In genomic region chr7:3095046-3095445, GRCh38 we compare ENCODE assay signal across 8 cellular contexts. TPM values are rescaled to one million over a fixed set of nuclear protein-coding genes. Genes with fewer than 3 reads are reported as not detected.
DNase-seq lines count a peak whose midpoint lies in the region; ATAC-seq, FAIRE-seq and TF ChIP-seq lines count a peak whose summit lies in the region.

No MANE protein-coding gene starts in this region.

- H3K27me3 ChIP-seq in right atrium auricular region (no peaks in the 10 kb centered on the region), K562 (ENCODE audit: control insufficient read depth in 2 of 2, insufficient read depth in 2 of 2, low read length in 2 of 2) (peaks cover 12 to 24% of the 10 kb centered on the region in 2 experiments; a peak in 3 of 5 replicates)

- H3K36me3 Mint-ChIP-seq in stimulated activated naive B cell treated with anti-CD40 and anti-IgM and Interleukin-4, amounts not matched to agents 10 μg/mL and 1 μg/mL and 100 μg/mL, for 72 hours, result no peaks in the 10 kb centered on the region
- H3K36me3 Mint-ChIP-seq in Calu3 (ENCODE audit: insufficient read depth, unreplicated experiment), result no peaks in the 10 kb centered on the region

- no TSS peak for BruUV-seq in K562 (replicated peaks; lab: Mats Ljungman, UMichigan)
- BruUV-seq in Calu3 (replicated peaks; lab: Mats Ljungman, UMichigan), result no TSS peak

- TF ChIP-seq POLR2A in K562 (conservative IDR thresholded peaks at IDR 0.05), result no peak

- TF ChIP-seq EP300 in K562 (IDR thresholded peaks at IDR 0.05; ENCODE audit: low read length), result no peak

- no peak overlapping the region for H3K27ac ChIP-seq in right atrium auricular region
- no peak overlapping the region for H3K27ac ChIP-seq in SK-N-MC
- no peak overlapping the region for H3K27ac ChIP-seq in K562 (ENCODE audit: extremely low read depth, low read depth, low read length)

- H3K9me1 ChIP-seq in K562 (ENCODE audit: control insufficient read depth, insufficient read depth, low read length), result no peaks in the 10 kb centered on the region

- no peaks in the 10 kb centered on the region for H3K9me3 ChIP-seq in right atrium auricular region
- H3K9me3 ChIP-seq in SK-N-MC (ENCODE audit: low read depth, low read length), result no peaks in the 10 kb centered on the region
- no peaks in the 10 kb centered on the region for H3K9me3 ChIP-seq in K562 (replicated peaks; ENCODE audit: control insufficient read depth, insufficient read depth, low read depth, low read length)

- H3K4me3 Mint-ChIP-seq in stimulated activated naive B cell treated with anti-CD40 and anti-IgM and Interleukin-4, amounts not matched to agents 10 μg/mL and 1 μg/mL and 100 μg/mL, for 72 hours, result peak overlapping the region; percentile 74 to 80
- no peak overlapping the region for H3K4me3 Mint-ChIP-seq in Calu3 (ENCODE audit: low read depth, unreplicated experiment)

- no peak overlapping the region for H2AFZ ChIP-seq in K562 (ENCODE audit: low read depth, low read length)

- peak overlapping the region; percentile 20 for H3K9ac ChIP-seq in SK-N-MC (ENCODE audit: insufficient read length)
- H3K9ac ChIP-seq in K562 (ENCODE audit: insufficient read depth in 1 of 2, low read depth in 2 of 2, low read length in 2 of 2), result no peak overlapping the region

- peaks cover 26 to 64% of the 10 kb centered on the region in 2 donors for H3K4me1 Mint-ChIP-seq in stimulated activated naive B cell treated with anti-CD40 and anti-IgM and Interleukin-4, amounts not matched to agents 10 μg/mL and 1 μg/mL and 100 μg/mL, for 72 hours
- no peaks in the 10 kb centered on the region for H3K4me1 Mint-ChIP-seq in Calu3 (ENCODE audit: low read depth, unreplicated experiment)

- no peaks in the 10 kb centered on the region for H3K9me3 Mint-ChIP-seq in stimulated activated naive B cell treated with anti-CD40 and anti-IgM and Interleukin-4, amounts not matched to agents 10 μg/mL and 1 μg/mL and 100 μg/mL, for 72 hours
- H3K9me3 Mint-ChIP-seq in Calu3 (ENCODE audit: low read depth, unreplicated experiment), result peaks cover 5% of the 10 kb centered on the region

- ATAC-seq in Right ventricle myocardium superior (ENCODE audit: poor library complexity) (peak; percentile 38), K562 (no peak)
- ATAC-seq in stimulated activated naive B cell treated with anti-CD40 and anti-IgM and Interleukin-4, amounts not matched to agents 10 μg/mL and 1 μg/mL and 100 μg/mL, for 72 hours (replicated peaks), result peak; percentile 73 to 74

- TF ChIP-seq CTCF in right atrium auricular region (IDR thresholded peaks at IDR 0.05) (no peak), K562 (IDR thresholded peaks at IDR 0.05 in 2 of 3, conservative IDR thresholded peaks at IDR 0.05 in 1 of 3; ENCODE audit: insufficient read depth in 2 of 3, low read depth in 1 of 3, low read length in 3 of 3) (no peak), Calu3 (IDR thresholded peaks at IDR 0.05; ENCODE audit: unreplicated experiment) (no peak)

- FAIRE-seq in K562 (lab: Jason Lieb, UNC), result no peak

- H3K79me2 ChIP-seq in K562 (ENCODE audit: control insufficient read depth, insufficient read depth, low read length), result no peaks in the 10 kb centered on the region

- intact Hi-C loops in Right ventricle myocardium superior (cut with DNase I) (no loop called here), K562 (cut with micrococcal nuclease) (no loop called here), Calu3 (cut with micrococcal nuclease; ENCODE audit: unreplicated experiment) (no loop called here)

- TF ChIP-seq RAD21 in K562 (CRISPR knock-in tag; conservative IDR thresholded peaks at IDR 0.05 in 1 of 2, IDR thresholded peaks at IDR 0.05 in 1 of 2), result no peak

- H3K4me2 ChIP-seq in K562 (ENCODE audit: insufficient read depth, low read length), result no peak overlapping the region

- no peaks in the 10 kb centered on the region for H3K36me3 ChIP-seq in right atrium auricular region
- H3K36me3 ChIP-seq in SK-N-MC (ENCODE audit: insufficient read depth, low read length), result no peaks in the 10 kb centered on the region
- no peaks in the 10 kb centered on the region for H3K36me3 ChIP-seq in K562 (ENCODE audit: control insufficient read depth, insufficient read depth, low read length)

- peak overlapping the region; percentile 97 for H3K27ac Mint-ChIP-seq in stimulated activated naive B cell treated with anti-CD40 and anti-IgM and Interleukin-4, amounts not matched to agents 10 μg/mL and 1 μg/mL and 100 μg/mL, for 72 hours
- no peak overlapping the region for H3K27ac Mint-ChIP-seq in Calu3 (ENCODE audit: unreplicated experiment)

- in situ Hi-C loops in K562 (cut with MboI), result no loop called here

- H4K20me1 ChIP-seq in K562 (replicated peaks; ENCODE audit: control insufficient read depth, insufficient read depth, low read length), result no peaks in the 10 kb centered on the region

- H3K4me3 ChIP-seq in right atrium auricular region (no peak overlapping the region), SK-N-MC (no peak overlapping the region), K562 (no peak overlapping the region)

- CTCF ChIA-PET in K562 (lab: Yijun Ruan, JAX; ENCODE audit: low intra/inter-chr PET ratio), result no interaction called here
- CTCF ChIA-PET in Calu3 (lab: Charles Lee), result no interaction called here

- DNase-seq in Right ventricle myocardium superior (no peak), right atrium auricular region (ENCODE audit: low spot score) (no peak), SK-N-MC (ENCODE audit: low read depth, low spot score) (no peak), K562 (ENCODE audit: extremely low read depth in 1 of 4, low spot score in 3 of 4) (no peak), SK-N-DZ (ENCODE audit: low spot score) (no peak), Calu3 (no peak), NCI-H82 treated with DMSO at 0.1 percent for 48 hours (lab: John Stamatoyannopoulos, UW; ENCODE audit: unreplicated experiment) (no peak)
- DNase-seq in stimulated activated naive B cell treated with anti-CD40 and anti-IgM and Interleukin-4, amounts not matched to agents 10 μg/mL and 1 μg/mL and 100 μg/mL, for 72 hours, result peak; percentile 56

- POLR2A ChIA-PET in K562 (lab: Yijun Ruan, JAX), result interaction anchor here (0.7 to 1.2 kb wide), 2 partner anchors 12 to 1428 kb away, joined by 3 to 5 read pairs; no protein-coding TSS in a partner anchor

- H3K4me1 ChIP-seq in right atrium auricular region, result no peaks in the 10 kb centered on the region
- H3K4me1 ChIP-seq in K562 (replicated peaks in 1 of 2; ENCODE audit: control insufficient read depth in 2 of 2, insufficient read depth in 2 of 2, low read length in 2 of 2), result no peaks in the 10 kb centered on the region

- 0% methylated on average over 11 of the region's 11 CpGs for WGBS in K562 (ENCODE audit: insufficient coverage, low coverage, missing lambda C conversion rate)

- no peaks in the 10 kb centered on the region for H3K27me3 Mint-ChIP-seq in stimulated activated naive B cell treated with anti-CD40 and anti-IgM and Interleukin-4, amounts not matched to agents 10 μg/mL and 1 μg/mL and 100 μg/mL, for 72 hours
- no peaks in the 10 kb centered on the region for H3K27me3 Mint-ChIP-seq in Calu3 (ENCODE audit: unreplicated experiment)

TF ChIP-seq in K562, 482 proteins besides CTCF, POLR2A, EP300 and RAD21:
- TF ChIP-seq SPI1 (IDR thresholded peaks at IDR 0.05; ENCODE audit: borderline replicate concordance, low read depth, low read length) (peak; percentile 65; the same call in 1 of the 2 replicates), BCOR (IDR thresholded peaks at IDR 0.05) (no peak)

RNA-seq across cellular contexts. Expression of gene CARD11, which starts 51.4 kb away (rescaled TPM):
- 0.22 TPM for total RNA-seq in Right ventricle myocardium superior
- under 1 TPM; 0.22 to 0.55 TPM for total RNA-seq in right atrium auricular region
- total RNA-seq in K562 (2011; cell fraction: chromatin; rRNA removed; ENCODE audit: low replicate concordance), result 18.0 and 32.5 TPM in 2 replicates
- 12.6 and 18.2 TPM in 2 replicates for total RNA-seq in K562 (2011; cell fraction: nucleolus; rRNA removed)
- 11.1 and 11.9 TPM in 2 replicates for total RNA-seq in K562 (2011; cell fraction: nucleoplasm; rRNA removed)
- total RNA-seq in K562 (2014; rRNA removed), result 5.7 and 6.4 TPM in 2 replicates
- 2.4 and 3.1 TPM in 2 replicates for total RNA-seq in K562 (2014; rRNA removed; fragmentation: Illumina TruSeq; extraction: Trizol)
- 4.2 and 4.4 TPM in 2 replicates for total RNA-seq in K562 (2015; rRNA removed; fragmentation: Illumina TruSeq; extraction: Trizol)
- total RNA-seq in K562 (2021), result 11.4 and 12.8 TPM in 2 replicates
- 3.0 and 6.2 TPM in 2 replicates for polyA plus RNA-seq in K562 (2011; rRNA removed)
- 2.5 and 11.6 TPM in 2 replicates for polyA plus RNA-seq in K562 (2011; cell fraction: cytosol; rRNA removed)
- polyA plus RNA-seq in K562 (2011; cell fraction: nucleus; rRNA removed), result 7.6 and 26.3 TPM in 2 replicates
- 10.0 and 16.6 TPM in 2 replicates for polyA plus RNA-seq in K562 (2012)
- 7.6 and 8.9 TPM in 2 replicates for polyA plus RNA-seq in K562 (2014; fragmentation: Illumina TruSeq; extraction: Trizol)
- under 1 TPM; 0.07 to 0.15 TPM for polyA plus RNA-seq in K562 (2014; fragmentation: Nextera tagmentation; extraction: Ambion mirVana)
- polyA plus RNA-seq in K562 (2014; rRNA removed), result 8.3 and 10.2 TPM in 2 replicates
- polyA minus RNA-seq in K562 (2011; rRNA and poly(A)+ RNA removed), result 5.5 and 17.0 TPM in 2 replicates
- 3.8 and 5.0 TPM in 2 replicates for polyA minus RNA-seq in K562 (2011; cell fraction: cytosol; rRNA and poly(A)+ RNA removed)
- 3.2 and 9.3 TPM in 2 replicates for polyA minus RNA-seq in K562 (2011; cell fraction: nucleus; rRNA and poly(A)+ RNA removed)
- polyA plus RNA-seq in SK-N-DZ (2014; cell fraction: cytosol; rRNA removed), result 0.05 TPM in 1 of 2 replicates, not detected in the other
- polyA plus RNA-seq in SK-N-DZ (2014; cell fraction: nucleus; rRNA removed), result not detected in 2 replicates
- 79.2 and 87.2 TPM in 2 replicates for total RNA-seq in Calu3 (2022)
